1 cellular context compared by ENCODE assay signal in the genomic region with DNA sequence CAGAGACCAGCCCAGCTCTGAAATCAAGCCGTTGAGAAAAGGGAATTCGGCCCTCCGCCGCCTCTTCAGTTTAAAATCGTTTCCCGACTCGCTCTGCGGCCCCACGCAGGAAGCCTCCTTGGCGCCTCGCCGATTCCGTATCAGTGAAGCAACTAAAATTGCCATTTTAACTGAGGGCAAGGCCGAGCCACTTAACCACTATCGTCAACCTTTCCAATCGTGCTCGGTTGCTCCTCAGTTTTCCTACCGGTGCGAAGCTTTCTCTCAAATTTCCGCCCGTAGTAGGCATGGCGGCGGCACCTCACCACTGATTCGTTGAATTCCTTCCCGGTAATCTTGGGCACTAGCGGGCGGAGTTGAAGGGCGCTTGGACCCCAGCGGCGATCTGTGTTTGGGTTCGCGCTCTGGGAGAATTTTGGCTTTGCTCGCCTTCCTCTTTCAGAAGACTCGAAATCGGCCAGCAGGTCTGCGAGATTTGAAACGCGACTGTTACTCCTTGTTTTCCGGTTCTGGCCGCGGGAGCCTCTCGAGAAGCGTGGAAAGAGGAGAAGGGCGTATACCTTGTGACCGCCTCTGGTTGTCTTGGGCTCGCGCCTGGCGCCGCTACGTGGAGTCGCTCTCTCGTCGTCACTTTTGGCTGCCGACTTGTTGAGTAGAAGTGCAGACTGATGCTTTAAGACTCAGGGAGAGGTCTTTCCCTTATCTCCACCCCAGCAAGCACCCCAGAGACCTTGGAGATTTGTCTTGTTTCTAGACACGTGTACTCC.
TF ChIP-seq lines count a peak whose summit lies in the region.

A gene with protein sequence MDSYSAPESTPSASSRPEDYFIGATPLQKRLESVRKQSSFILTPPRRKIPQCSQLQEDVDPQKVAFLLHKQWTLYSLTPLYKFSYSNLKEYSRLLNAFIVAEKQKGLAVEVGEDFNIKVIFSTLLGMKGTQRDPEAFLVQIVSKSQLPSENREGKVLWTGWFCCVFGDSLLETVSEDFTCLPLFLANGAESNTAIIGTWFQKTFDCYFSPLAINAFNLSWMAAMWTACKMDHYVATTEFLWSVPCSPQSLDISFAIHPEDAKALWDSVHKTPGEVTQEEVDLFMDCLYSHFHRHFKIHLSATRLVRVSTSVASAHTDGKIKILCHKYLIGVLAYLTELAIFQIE (minus strand): TSS at position 569 of the 767 bp plus-strand sequence. CDS start 13,584 bp downstream, outside the sequence.
A gene with protein sequence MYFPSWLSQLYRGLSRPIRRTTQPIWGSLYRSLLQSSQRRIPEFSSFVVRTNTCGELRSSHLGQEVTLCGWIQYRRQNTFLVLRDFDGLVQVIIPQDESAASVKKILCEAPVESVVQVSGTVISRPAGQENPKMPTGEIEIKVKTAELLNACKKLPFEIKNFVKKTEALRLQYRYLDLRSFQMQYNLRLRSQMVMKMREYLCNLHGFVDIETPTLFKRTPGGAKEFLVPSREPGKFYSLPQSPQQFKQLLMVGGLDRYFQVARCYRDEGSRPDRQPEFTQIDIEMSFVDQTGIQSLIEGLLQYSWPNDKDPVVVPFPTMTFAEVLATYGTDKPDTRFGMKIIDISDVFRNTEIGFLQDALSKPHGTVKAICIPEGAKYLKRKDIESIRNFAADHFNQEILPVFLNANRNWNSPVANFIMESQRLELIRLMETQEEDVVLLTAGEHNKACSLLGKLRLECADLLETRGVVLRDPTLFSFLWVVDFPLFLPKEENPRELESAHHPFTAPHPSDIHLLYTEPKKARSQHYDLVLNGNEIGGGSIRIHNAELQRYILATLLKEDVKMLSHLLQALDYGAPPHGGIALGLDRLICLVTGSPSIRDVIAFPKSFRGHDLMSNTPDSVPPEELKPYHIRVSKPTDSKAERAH (plus strand): TSS at position 359 of the 767 bp plus-strand sequence. CDS start 557 bp downstream, outside the sequence.

TF ChIP-seq in K562, 482 proteins besides CTCF, POLR2A, EP300 and RAD21 (continued from another document and continues in another):
- TF ChIP-seq, protein P1, sequence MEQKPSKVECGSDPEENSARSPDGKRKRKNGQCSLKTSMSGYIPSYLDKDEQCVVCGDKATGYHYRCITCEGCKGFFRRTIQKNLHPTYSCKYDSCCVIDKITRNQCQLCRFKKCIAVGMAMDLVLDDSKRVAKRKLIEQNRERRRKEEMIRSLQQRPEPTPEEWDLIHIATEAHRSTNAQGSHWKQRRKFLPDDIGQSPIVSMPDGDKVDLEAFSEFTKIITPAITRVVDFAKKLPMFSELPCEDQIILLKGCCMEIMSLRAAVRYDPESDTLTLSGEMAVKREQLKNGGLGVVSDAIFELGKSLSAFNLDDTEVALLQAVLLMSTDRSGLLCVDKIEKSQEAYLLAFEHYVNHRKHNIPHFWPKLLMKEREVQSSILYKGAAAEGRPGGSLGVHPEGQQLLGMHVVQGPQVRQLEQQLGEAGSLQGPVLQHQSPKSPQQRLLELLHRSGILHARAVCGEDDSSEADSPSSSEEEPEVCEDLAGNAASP (IDR thresholded peaks at IDR 0.05) = no peak
- TF ChIP-seq NBN (IDR thresholded peaks at IDR 0.05; ENCODE audit: low read depth) (peak; percentile 88), PYGO2 (tag; IDR thresholded peaks at IDR 0.05) (no peak), HDAC3 (IDR thresholded peaks at IDR 0.05; ENCODE audit: borderline replicate concordance, partially characterized antibody) (peak; percentile 17), HMG20A (CRISPR knock-in tag; conservative IDR thresholded peaks at IDR 0.05) (no peak), ZC3H4 (CRISPR knock-in tag; IDR thresholded peaks at IDR 0.05; ENCODE audit: borderline replicate concordance) (no peak), ZNF778 (CRISPR knock-in tag; IDR thresholded peaks at IDR 0.05) (no peak), FOXK2 (conservative IDR thresholded peaks at IDR 0.05 in 1 of 2, IDR thresholded peaks at IDR 0.05 in 1 of 2; ENCODE audit: low read depth in 2 of 2) (peak; percentile 88 to 92), TAF7 (tag; IDR thresholded peaks at IDR 0.05) (no peak; the same call in 1 of the 2 replicates), CBX5 (IDR thresholded peaks at IDR 0.05; ENCODE audit: borderline replicate concordance, low read depth) (no peak), SMAD2 (IDR thresholded peaks at IDR 0.05; ENCODE audit: low read depth, low read length) (no peak), MCM5 (IDR thresholded peaks at IDR 0.05; ENCODE audit: low read depth) (no peak), ZNF699 (CRISPR knock-in tag; IDR thresholded peaks at IDR 0.05; ENCODE audit: insufficient replicate concordance) (no peak), MIER1 (IDR thresholded peaks at IDR 0.05; ENCODE audit: low read depth) (no peak), ZNF445 (CRISPR knock-in tag; IDR thresholded peaks at IDR 0.05; ENCODE audit: low read depth) (no peak), ZC3H8 (IDR thresholded peaks at IDR 0.05) (0 out of 2 replicates have a peak, but pooled peaks have one; percentile 15), SMARCA5 (IDR thresholded peaks at IDR 0.05) (no peak), KLF6 (CRISPR knock-in tag; IDR thresholded peaks at IDR 0.05; ENCODE audit: borderline replicate concordance) (peak; percentile 70; the same call in 1 of the 2 replicates), ZFP1 (CRISPR knock-in tag; IDR thresholded peaks at IDR 0.05) (no peak), YBX1 (IDR thresholded peaks at IDR 0.05) (no peak)
- TF ChIP-seq, protein P2, sequence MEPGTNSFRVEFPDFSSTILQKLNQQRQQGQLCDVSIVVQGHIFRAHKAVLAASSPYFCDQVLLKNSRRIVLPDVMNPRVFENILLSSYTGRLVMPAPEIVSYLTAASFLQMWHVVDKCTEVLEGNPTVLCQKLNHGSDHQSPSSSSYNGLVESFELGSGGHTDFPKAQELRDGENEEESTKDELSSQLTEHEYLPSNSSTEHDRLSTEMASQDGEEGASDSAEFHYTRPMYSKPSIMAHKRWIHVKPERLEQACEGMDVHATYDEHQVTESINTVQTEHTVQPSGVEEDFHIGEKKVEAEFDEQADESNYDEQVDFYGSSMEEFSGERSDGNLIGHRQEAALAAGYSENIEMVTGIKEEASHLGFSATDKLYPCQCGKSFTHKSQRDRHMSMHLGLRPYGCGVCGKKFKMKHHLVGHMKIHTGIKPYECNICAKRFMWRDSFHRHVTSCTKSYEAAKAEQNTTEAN (CRISPR knock-in tag; IDR thresholded peaks at IDR 0.05) = peak; percentile 81; the same call in 1 of the 2 replicates
- TF ChIP-seq, protein P3, sequence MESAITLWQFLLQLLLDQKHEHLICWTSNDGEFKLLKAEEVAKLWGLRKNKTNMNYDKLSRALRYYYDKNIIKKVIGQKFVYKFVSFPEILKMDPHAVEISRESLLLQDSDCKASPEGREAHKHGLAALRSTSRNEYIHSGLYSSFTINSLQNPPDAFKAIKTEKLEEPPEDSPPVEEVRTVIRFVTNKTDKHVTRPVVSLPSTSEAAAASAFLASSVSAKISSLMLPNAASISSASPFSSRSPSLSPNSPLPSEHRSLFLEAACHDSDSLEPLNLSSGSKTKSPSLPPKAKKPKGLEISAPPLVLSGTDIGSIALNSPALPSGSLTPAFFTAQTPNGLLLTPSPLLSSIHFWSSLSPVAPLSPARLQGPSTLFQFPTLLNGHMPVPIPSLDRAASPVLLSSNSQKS (CRISPR knock-in tag; IDR thresholded peaks at IDR 0.05) = no peak
- TF ChIP-seq, protein P4, sequence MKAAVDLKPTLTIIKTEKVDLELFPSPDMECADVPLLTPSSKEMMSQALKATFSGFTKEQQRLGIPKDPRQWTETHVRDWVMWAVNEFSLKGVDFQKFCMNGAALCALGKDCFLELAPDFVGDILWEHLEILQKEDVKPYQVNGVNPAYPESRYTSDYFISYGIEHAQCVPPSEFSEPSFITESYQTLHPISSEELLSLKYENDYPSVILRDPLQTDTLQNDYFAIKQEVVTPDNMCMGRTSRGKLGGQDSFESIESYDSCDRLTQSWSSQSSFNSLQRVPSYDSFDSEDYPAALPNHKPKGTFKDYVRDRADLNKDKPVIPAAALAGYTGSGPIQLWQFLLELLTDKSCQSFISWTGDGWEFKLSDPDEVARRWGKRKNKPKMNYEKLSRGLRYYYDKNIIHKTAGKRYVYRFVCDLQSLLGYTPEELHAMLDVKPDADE (conservative IDR thresholded peaks at IDR 0.05; ENCODE audit: control insufficient read depth, low read depth, low read length) = peak; percentile 92
- TF ChIP-seq, protein P5, sequence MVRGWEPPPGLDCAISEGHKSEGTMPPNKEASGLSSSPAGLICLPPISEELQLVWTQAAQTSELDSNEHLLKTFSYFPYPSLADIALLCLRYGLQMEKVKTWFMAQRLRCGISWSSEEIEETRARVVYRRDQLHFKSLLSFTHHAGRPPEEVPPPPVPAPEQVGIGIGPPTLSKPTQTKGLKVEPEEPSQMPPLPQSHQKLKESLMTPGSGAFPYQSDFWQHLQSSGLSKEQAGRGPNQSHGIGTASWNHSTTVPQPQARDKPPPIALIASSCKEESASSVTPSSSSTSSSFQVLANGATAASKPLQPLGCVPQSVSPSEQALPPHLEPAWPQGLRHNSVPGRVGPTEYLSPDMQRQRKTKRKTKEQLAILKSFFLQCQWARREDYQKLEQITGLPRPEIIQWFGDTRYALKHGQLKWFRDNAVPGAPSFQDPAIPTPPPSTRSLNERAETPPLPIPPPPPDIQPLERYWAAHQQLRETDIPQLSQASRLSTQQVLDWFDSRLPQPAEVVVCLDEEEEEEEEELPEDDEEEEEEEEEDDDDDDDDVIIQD (CRISPR knock-in tag; IDR thresholded peaks at IDR 0.05) = no peak
- TF ChIP-seq, protein P6, sequence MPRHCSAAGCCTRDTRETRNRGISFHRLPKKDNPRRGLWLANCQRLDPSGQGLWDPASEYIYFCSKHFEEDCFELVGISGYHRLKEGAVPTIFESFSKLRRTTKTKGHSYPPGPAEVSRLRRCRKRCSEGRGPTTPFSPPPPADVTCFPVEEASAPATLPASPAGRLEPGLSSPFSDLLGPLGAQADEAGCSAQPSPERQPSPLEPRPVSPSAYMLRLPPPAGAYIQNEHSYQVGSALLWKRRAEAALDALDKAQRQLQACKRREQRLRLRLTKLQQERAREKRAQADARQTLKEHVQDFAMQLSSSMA (CRISPR knock-in tag; IDR thresholded peaks at IDR 0.05) = no peak
- TF ChIP-seq, protein P7, sequence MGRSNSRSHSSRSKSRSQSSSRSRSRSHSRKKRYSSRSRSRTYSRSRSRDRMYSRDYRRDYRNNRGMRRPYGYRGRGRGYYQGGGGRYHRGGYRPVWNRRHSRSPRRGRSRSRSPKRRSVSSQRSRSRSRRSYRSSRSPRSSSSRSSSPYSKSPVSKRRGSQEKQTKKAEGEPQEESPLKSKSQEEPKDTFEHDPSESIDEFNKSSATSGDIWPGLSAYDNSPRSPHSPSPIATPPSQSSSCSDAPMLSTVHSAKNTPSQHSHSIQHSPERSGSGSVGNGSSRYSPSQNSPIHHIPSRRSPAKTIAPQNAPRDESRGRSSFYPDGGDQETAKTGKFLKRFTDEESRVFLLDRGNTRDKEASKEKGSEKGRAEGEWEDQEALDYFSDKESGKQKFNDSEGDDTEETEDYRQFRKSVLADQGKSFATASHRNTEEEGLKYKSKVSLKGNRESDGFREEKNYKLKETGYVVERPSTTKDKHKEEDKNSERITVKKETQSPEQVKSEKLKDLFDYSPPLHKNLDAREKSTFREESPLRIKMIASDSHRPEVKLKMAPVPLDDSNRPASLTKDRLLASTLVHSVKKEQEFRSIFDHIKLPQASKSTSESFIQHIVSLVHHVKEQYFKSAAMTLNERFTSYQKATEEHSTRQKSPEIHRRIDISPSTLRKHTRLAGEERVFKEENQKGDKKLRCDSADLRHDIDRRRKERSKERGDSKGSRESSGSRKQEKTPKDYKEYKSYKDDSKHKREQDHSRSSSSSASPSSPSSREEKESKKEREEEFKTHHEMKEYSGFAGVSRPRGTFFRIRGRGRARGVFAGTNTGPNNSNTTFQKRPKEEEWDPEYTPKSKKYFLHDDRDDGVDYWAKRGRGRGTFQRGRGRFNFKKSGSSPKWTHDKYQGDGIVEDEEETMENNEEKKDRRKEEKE (IDR thresholded peaks at IDR 0.05; ENCODE audit: borderline replicate concordance in 1 of 2, control insufficient read depth in 1 of 2, low read depth in 2 of 2, low read length in 1 of 2) = 0 out of 4 replicates have a peak, but pooled peaks of 1 of the 2 experiments have one; percentile 35
- TF ChIP-seq, protein P8, sequence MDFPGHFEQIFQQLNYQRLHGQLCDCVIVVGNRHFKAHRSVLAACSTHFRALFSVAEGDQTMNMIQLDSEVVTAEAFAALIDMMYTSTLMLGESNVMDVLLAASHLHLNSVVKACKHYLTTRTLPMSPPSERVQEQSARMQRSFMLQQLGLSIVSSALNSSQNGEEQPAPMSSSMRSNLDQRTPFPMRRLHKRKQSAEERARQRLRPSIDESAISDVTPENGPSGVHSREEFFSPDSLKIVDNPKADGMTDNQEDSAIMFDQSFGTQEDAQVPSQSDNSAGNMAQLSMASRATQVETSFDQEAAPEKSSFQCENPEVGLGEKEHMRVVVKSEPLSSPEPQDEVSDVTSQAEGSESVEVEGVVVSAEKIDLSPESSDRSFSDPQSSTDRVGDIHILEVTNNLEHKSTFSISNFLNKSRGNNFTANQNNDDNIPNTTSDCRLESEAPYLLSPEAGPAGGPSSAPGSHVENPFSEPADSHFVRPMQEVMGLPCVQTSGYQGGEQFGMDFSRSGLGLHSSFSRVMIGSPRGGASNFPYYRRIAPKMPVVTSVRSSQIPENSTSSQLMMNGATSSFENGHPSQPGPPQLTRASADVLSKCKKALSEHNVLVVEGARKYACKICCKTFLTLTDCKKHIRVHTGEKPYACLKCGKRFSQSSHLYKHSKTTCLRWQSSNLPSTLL (IDR thresholded peaks at IDR 0.05) = no peak
- TF ChIP-seq, protein P9, sequence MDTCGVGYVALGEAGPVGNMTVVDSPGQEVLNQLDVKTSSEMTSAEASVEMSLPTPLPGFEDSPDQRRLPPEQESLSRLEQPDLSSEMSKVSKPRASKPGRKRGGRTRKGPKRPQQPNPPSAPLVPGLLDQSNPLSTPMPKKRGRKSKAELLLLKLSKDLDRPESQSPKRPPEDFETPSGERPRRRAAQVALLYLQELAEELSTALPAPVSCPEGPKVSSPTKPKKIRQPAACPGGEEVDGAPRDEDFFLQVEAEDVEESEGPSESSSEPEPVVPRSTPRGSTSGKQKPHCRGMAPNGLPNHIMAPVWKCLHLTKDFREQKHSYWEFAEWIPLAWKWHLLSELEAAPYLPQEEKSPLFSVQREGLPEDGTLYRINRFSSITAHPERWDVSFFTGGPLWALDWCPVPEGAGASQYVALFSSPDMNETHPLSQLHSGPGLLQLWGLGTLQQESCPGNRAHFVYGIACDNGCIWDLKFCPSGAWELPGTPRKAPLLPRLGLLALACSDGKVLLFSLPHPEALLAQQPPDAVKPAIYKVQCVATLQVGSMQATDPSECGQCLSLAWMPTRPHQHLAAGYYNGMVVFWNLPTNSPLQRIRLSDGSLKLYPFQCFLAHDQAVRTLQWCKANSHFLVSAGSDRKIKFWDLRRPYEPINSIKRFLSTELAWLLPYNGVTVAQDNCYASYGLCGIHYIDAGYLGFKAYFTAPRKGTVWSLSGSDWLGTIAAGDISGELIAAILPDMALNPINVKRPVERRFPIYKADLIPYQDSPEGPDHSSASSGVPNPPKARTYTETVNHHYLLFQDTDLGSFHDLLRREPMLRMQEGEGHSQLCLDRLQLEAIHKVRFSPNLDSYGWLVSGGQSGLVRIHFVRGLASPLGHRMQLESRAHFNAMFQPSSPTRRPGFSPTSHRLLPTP (IDR thresholded peaks at IDR 0.05; ENCODE audit: borderline replicate concordance, extremely low read depth, insufficient read length) = no peak
